ENCODE assay signal across 8 cellular contexts in genomic region chr14:53153702-53154112, GRCh38. TPM values are rescaled to one million over a fixed set of nuclear protein-coding genes. Genes with fewer than 3 reads are reported as not detected.
A peak's percentile ranks its signal among the peaks of the same experiment; 100 is the strongest.
DNase-seq lines count a peak whose midpoint lies in the region; ATAC-seq, FAIRE-seq and TF ChIP-seq lines count a peak whose summit lies in the region.

No MANE protein-coding gene starts in this region.

- peak overlapping the region; percentile 44 for H3K4me3 ChIP-seq in NT2/D1 (ENCODE audit: insufficient read length, low read depth)
- H3K4me3 ChIP-seq in duodenal mucosa (ENCODE audit: low read depth in 1 of 2, low read length in 2 of 2): peak overlapping the region; percentile 91 to 92
- peak overlapping the region; percentile 65 for H3K4me3 ChIP-seq in ovary

- intact Hi-C loops in CD4-positive, alpha-beta T cell (cut with DNase I, micrococcal nuclease): loop anchor here (2.0 to 10.0 kb wide), 9 partner anchors 45 to 1909 kb away; partner anchors contain the start of genes GPR137C (in 2 of the 2), TXNDC16 (in 2 of the 2), CGRRF1 (in 1 of the 2) and CNIH1 (in 1 of the 2)
- intact Hi-C loops in ovary (cut with DNase I): no loop called here

- H3K9ac ChIP-seq in NT2/D1 (ENCODE audit: insufficient read length, low read depth): peak overlapping the region; percentile 68
- peak overlapping the region; percentile 57 to 66 for H3K9ac ChIP-seq in duodenal mucosa (ENCODE audit: low read depth in 1 of 2, low read length in 2 of 2)

- no peak for ATAC-seq in CD4-positive, alpha-beta T cell (ENCODE audit: poor library complexity)
- ATAC-seq in HG02885 (IDR thresholded peaks at IDR 0.05; ENCODE audit: poor library complexity, unreplicated experiment): no peak

- H3K9me3 ChIP-seq in CD4-positive, alpha-beta T cell (ENCODE audit: control insufficient read depth, low read length): no peaks in the 10 kb centered on the region
- no peaks in the 10 kb centered on the region for H3K9me3 ChIP-seq in NT2/D1 (ENCODE audit: insufficient read depth, low read length)
- H3K9me3 ChIP-seq in duodenal mucosa (ENCODE audit: control insufficient read depth in 1 of 2, low read length in 2 of 2): no peaks in the 10 kb centered on the region
- no peaks in the 10 kb centered on the region for H3K9me3 ChIP-seq in ovary

- no peak for TF ChIP-seq POLR2A in ovary (IDR thresholded peaks at IDR 0.05)
- no peak for TF ChIP-seq POLR2A in H54 (IDR thresholded peaks at IDR 0.05; ENCODE audit: low read depth, low read length)

- peak overlapping the region; percentile 85 for H3K27ac ChIP-seq in CD4-positive, alpha-beta T cell (ENCODE audit: low read depth, low read length)
- peak overlapping the region; percentile 72 for H3K27ac ChIP-seq in duodenal mucosa (ENCODE audit: low read depth, low read length)
- H3K27ac ChIP-seq in ovary: peak overlapping the region in 1 of 2 donors; percentile 62

- H3K4me1 ChIP-seq in NT2/D1 (ENCODE audit: insufficient read depth, insufficient read length): no peaks in the 10 kb centered on the region
- H3K4me1 ChIP-seq in duodenal mucosa (ENCODE audit: control insufficient read depth in 1 of 2, insufficient read depth in 2 of 2, low read length in 2 of 2): peaks cover 18 to 28% of the 10 kb centered on the region in 2 donors
- peaks cover 5% of the 10 kb centered on the region for H3K4me1 ChIP-seq in ovary (ENCODE audit: insufficient read depth)

- no peak for TF ChIP-seq CTCF in CD4-positive, alpha-beta T cell (IDR thresholded peaks at IDR 0.05)
- TF ChIP-seq CTCF in ovary (IDR thresholded peaks at IDR 0.05): no peak

- peaks cover 50% of the 10 kb centered on the region for H3K4me1 Mint-ChIP-seq in CD4-positive, alpha-beta T cell (ENCODE audit: low read depth)

- no peak for TF ChIP-seq EP300 in ovary (IDR thresholded peaks at IDR 0.05)

- POLR2A ChIA-PET in CD4-positive, alpha-beta T cell (lab: Charles Lee): interaction anchor here (1.1 to 5.7 kb wide), 13 partner anchors 8 to 1293 kb away, joined by 3 to 179 read pairs (median 17); partner anchors contain the start of genes ERO1A, GNG2, GPR137C and TXNDC16

- WGBS in ovary, 3 donors: 85 to 87% (median 87%) methylated on average over 4 of the region's 4 CpGs

- H3K36me3 ChIP-seq in NT2/D1 (ENCODE audit: insufficient read depth, insufficient read length, low read length) (no peaks in the 10 kb centered on the region), duodenal mucosa (ENCODE audit: control insufficient read depth in 1 of 2, insufficient read depth in 2 of 2, low read length in 2 of 2) (no peaks in the 10 kb centered on the region), ovary (no peaks in the 10 kb centered on the region)

- FAIRE-seq in H54 (lab: Jason Lieb, UNC): no peak

- DNase-seq in CD4-positive, alpha-beta T cell: no peak
- DNase-seq in NT2/D1 (ENCODE audit: low read depth, low spot score) (no peak), ovary (no peak), HT-29 (ENCODE audit: low spot score) (no peak), H54 (ENCODE audit: insufficient read length, low spot score) (no peak), DMS114 treated with DMSO at 0.1 percent for 48 hours (lab: John Stamatoyannopoulos, UW; ENCODE audit: unreplicated experiment) (no peak)

- no peaks in the 10 kb centered on the region for H3K27me3 Mint-ChIP-seq in CD4-positive, alpha-beta T cell

- H3K9me3 Mint-ChIP-seq in CD4-positive, alpha-beta T cell: no peaks in the 10 kb centered on the region

- H3K27me3 ChIP-seq in CD4-positive, alpha-beta T cell (ENCODE audit: control insufficient read depth, insufficient read depth, low read length): no peaks in the 10 kb centered on the region
- H3K27me3 ChIP-seq in NT2/D1 (ENCODE audit: insufficient read depth, insufficient read length) (peaks cover 3% of the 10 kb centered on the region), duodenal mucosa (ENCODE audit: control insufficient read depth in 1 of 2, insufficient read depth in 2 of 2, low read length in 2 of 2) (no peaks in the 10 kb centered on the region), ovary (no peaks in the 10 kb centered on the region)

- peak overlapping the region; percentile 97 for H3K27ac Mint-ChIP-seq in CD4-positive, alpha-beta T cell

- peak overlapping the region; percentile 99 for H3K4me3 Mint-ChIP-seq in CD4-positive, alpha-beta T cell

- CTCF ChIA-PET in CD4-positive, alpha-beta T cell (lab: Charles Lee): interaction anchor here (2.3 to 2.6 kb wide), 2 partner anchors 27 to 64 kb away, joined by 9 to 10 read pairs; no protein-coding TSS in a partner anchor

- H3K36me3 Mint-ChIP-seq in CD4-positive, alpha-beta T cell (ENCODE audit: low read depth): peaks cover 24% of the 10 kb centered on the region

RNA-seq across cellular contexts. Expression of gene DDHD1, which starts 0.6 kb away (rescaled TPM):
- 10 to 100 TPM; 42.5 to 44.5 TPM for total RNA-seq in CD4-positive, alpha-beta T cell
- total RNA-seq in ovary: 10 to 100 TPM; 13.9 to 21.9 (median 19.1) TPM
- polyA plus RNA-seq in ovary: 1 to 10 TPM; 4.6 to 7.9 TPM
- total RNA-seq in HT-29 (2014; rRNA removed; shearing (Covaris generic)): 6.8 and 7.0 TPM in 2 replicates

Comparison
In these comparisons a context has a peak if more than half of its experiments do, and no peak if none do; other contexts are left out.
1. intact Hi-C loops: an anchor here in CD4-positive, alpha-beta T cell (2.0 to 10.0 kb wide); none called in ovary.